24 cellular contexts compared by ENCODE assay signal in the genomic region with DNA sequence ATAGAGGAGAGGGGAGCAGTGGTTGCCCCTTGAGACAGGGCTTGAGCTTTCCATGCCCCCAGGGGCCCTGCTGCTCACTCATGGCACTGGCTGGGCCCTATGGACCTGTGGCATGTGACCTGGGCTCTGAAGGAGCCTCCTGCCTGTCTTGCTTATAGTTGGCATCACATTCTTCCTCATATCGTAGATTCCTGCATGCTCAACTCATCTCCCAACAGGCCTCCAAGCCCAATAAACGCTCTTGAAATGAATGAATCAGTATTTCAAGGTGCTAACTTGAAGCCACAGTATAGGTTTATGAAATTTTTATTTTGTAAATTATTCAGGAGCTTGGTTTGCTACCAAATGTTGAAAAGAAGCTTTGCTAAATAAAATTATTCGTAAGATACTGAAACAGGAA.
"Had no signal": no experiment of that assay in that cellular context is flagged by ENCODE, and none has a peak within 500 bp of the region (broad histone marks: within the 10 kb centered on the region; RNA-seq: fewer than 3 reads in every experiment).

No MANE protein-coding gene starts in this region.

- H3K4me3 ChIP-seq: coronary artery, gastrocnemius medialis, left lung, ovary, psoas muscle, sigmoid colon, testis, tibial artery had no signal

- ATAC-seq: effector memory CD8-positive, alpha-beta T cell; esophagus mucosa; gastrocnemius medialis; left cardiac atrium; left lung; naive thymus-derived CD8-positive, alpha-beta T cell; psoas muscle; right cardiac atrium; stimulated activated memory B cell treated with anti-CD40 and anti-IgM and Interleukin-4, amounts not matched to agents 10 μg/mL and 1 μg/mL and 100 μg/mL, for 72 hours; stimulated activated naive CD8-positive, alpha-beta T cell treated with anti-CD3 and anti-CD28 coated beads, Interleukin-15, Interleukin-2, amounts not matched to agents 100 U/mL and 50 U/mL, for 24 hours had no signal

- H3K27ac ChIP-seq: coronary artery, gastrocnemius medialis, left lung, ovary, psoas muscle, sigmoid colon, testis, tibial artery had no signal

- H3K4me1 ChIP-seq: gastrocnemius medialis, left lung, psoas muscle, sigmoid colon, testis, tibial artery had no signal

- H3K36me3 ChIP-seq: gastrocnemius medialis, left lung, ovary, sigmoid colon, tibial artery had no signal

- H3K27me3 ChIP-seq: gastrocnemius medialis, left lung, ovary, sigmoid colon, testis, tibial artery had no signal

- H3K9me3 ChIP-seq: gastrocnemius medialis, left lung, ovary, psoas muscle, sigmoid colon, testis, tibial artery had no signal

- DNase-seq: effector memory CD8-positive, alpha-beta T cell; foreskin fibroblast; gastrocnemius medialis; head of caudate nucleus; left cardiac atrium; left lung; mammary epithelial cell; naive thymus-derived CD8-positive, alpha-beta T cell; nephron progenitor cell; nucleus accumbens; ovary; posterior cingulate gyrus; psoas muscle; right cardiac atrium; sigmoid colon; stimulated activated CD4-positive, alpha-beta T cell treated with anti-CD3 and anti-CD28 coated beads, Interleukin-2, amount 100 ng/mL, for 24 hours; stimulated activated CD4-positive, alpha-beta T cell treated with anti-CD3 and anti-CD28 coated beads, Interleukin-4, amount 100 ng/mL, for 4 hours; stimulated activated naive CD8-positive, alpha-beta T cell treated with anti-CD3 and anti-CD28 coated beads, Interleukin-15, Interleukin-2, amounts not matched to agents 100 U/mL and 50 U/mL, for 24 hours; substantia nigra; testis; tibial artery had no signal
